10 cellular contexts compared by ENCODE assay signal in genomic region chr15:60375255-60375809, GRCh38. TPM values are rescaled to one million over a fixed set of nuclear protein-coding genes. Genes with fewer than 3 reads are reported as not detected.
DNase-seq lines count a peak whose midpoint lies in the region; ATAC-seq and TF ChIP-seq lines count a peak whose summit lies in the region.
"Had no signal": no experiment of that assay in that cellular context is flagged by ENCODE, and none has a peak within 500 bp of the region (broad histone marks: within the 10 kb centered on the region; RNA-seq: fewer than 3 reads in every experiment).

No MANE protein-coding gene starts in this region.

- peak overlapping the region; percentile 45 for H3K4me2 ChIP-seq in SK-N-SH

- DNase-seq in SK-N-SH (no peak), UCSD-AML1 (lab: John Stamatoyannopoulos, UW; ENCODE audit: unreplicated experiment) (no peak), inferior parietal cortex (ENCODE audit: extremely low spot score) (no peak)
- no peak for DNase-seq in activated CD8-positive, alpha-beta T cell treated with anti-CD3 and anti-CD28 coated beads, Interleukin-2, amount 10 ng/mL, durations not matched to agents 7 days and 5 days
- DNase-seq: activated CD4-positive, CD25-positive, alpha-beta regulatory T cell; activated naive CD4-positive, alpha-beta T cell treated with Interleukin-2 at 50 U/mL for 16 hours; RPMI8226 had no signal

- ATAC-seq in activated CD8-positive, alpha-beta T cell treated with anti-CD3 and anti-CD28 coated beads, Interleukin-2, amount 10 ng/mL, durations not matched to agents 7 days and 5 days, result no peak

- peaks cover 28% of the 10 kb centered on the region for H3K4me1 ChIP-seq in HUES64 (ENCODE audit: insufficient read depth, low read length)
- H3K4me1 ChIP-seq in SK-N-SH (ENCODE audit: control insufficient read depth in 1 of 2, insufficient read depth in 2 of 2, low read depth in 1 of 2, low read length in 1 of 2), result peaks cover 16 to 86% of the 10 kb centered on the region in 2 experiments
- H3K4me1 ChIP-seq in stomach smooth muscle (ENCODE audit: control insufficient read depth, insufficient read depth, low read length), result peaks cover 64% of the 10 kb centered on the region

- H3K27ac ChIP-seq in HUES64 (ENCODE audit: low read depth, low read length) (peak overlapping the region; percentile 63; the same call in 1 of the 2 replicates), SK-N-SH (ENCODE audit: low read depth in 2 of 2, low read length in 1 of 2) (peak overlapping the region; percentile 84 to 99), layer of hippocampus (ENCODE audit: low read depth, low read length) (peak overlapping the region; percentile 13), stomach smooth muscle (ENCODE audit: low read length) (peak overlapping the region; percentile 60)

- 93% methylated on average over 5 of the region's 6 CpGs for WGBS in HUES64
- WGBS in SK-N-SH (ENCODE audit: low lambda C conversion rate), result 47% methylated on average over 6 of the region's 6 CpGs

- peaks cover 88% of the 10 kb centered on the region for H3K79me2 ChIP-seq in SK-N-SH (ENCODE audit: insufficient read depth)

- H3K4me3 Mint-ChIP-seq in activated CD8-positive, alpha-beta T cell treated with anti-CD3 and anti-CD28 coated beads, Interleukin-2, amount 10 ng/mL, durations not matched to agents 7 days and 5 days, result no peak overlapping the region

- H3K27me3 Mint-ChIP-seq in activated CD8-positive, alpha-beta T cell treated with anti-CD3 and anti-CD28 coated beads, Interleukin-2, amount 10 ng/mL, durations not matched to agents 7 days and 5 days (ENCODE audit: low read depth), result no peaks in the 10 kb centered on the region

- no peak for TF ChIP-seq RAD21 in SK-N-SH (IDR thresholded peaks at IDR 0.05; ENCODE audit: low read length)

- peaks cover 2% of the 10 kb centered on the region for H3K4me1 Mint-ChIP-seq in activated CD8-positive, alpha-beta T cell treated with anti-CD3 and anti-CD28 coated beads, Interleukin-2, amount 10 ng/mL, durations not matched to agents 7 days and 5 days (ENCODE audit: low read depth)

- H2AFZ ChIP-seq in SK-N-SH (ENCODE audit: low read depth), result no peak overlapping the region

- no peak for TF ChIP-seq CTCF in SK-N-SH (IDR thresholded peaks at IDR 0.05)

- TF ChIP-seq EP300 in SK-N-SH (IDR thresholded peaks at IDR 0.05; ENCODE audit: borderline replicate concordance in 1 of 2, low read depth in 1 of 2, low read length in 1 of 2), result no peak

- H3K36me3 ChIP-seq in HUES64 (ENCODE audit: insufficient read depth, low read length) (peaks cover 69% of the 10 kb centered on the region), SK-N-SH (replicated peaks in 1 of 2; ENCODE audit: control insufficient read depth in 1 of 2, insufficient read depth in 2 of 2, low read length in 1 of 2) (peaks cover 41 to 65% of the 10 kb centered on the region in 2 experiments), stomach smooth muscle (ENCODE audit: control insufficient read depth in 2 of 2, insufficient read depth in 2 of 2, low read length in 2 of 2) (peaks cover 5 to 18% of the 10 kb centered on the region in 2 donors)

- no peaks in the 10 kb centered on the region for H3K9me3 Mint-ChIP-seq in activated CD8-positive, alpha-beta T cell treated with anti-CD3 and anti-CD28 coated beads, Interleukin-2, amount 10 ng/mL, durations not matched to agents 7 days and 5 days (ENCODE audit: insufficient read depth)

- no peak overlapping the region for H3K27ac Mint-ChIP-seq in activated CD8-positive, alpha-beta T cell treated with anti-CD3 and anti-CD28 coated beads, Interleukin-2, amount 10 ng/mL, durations not matched to agents 7 days and 5 days

- H3K9me2 ChIP-seq in SK-N-SH, result no peaks in the 10 kb centered on the region

- peaks cover 36% of the 10 kb centered on the region for H4K20me1 ChIP-seq in SK-N-SH (ENCODE audit: insufficient read depth)

- H3K9me3 ChIP-seq in HUES64 (ENCODE audit: insufficient read depth, low read depth, low read length), result no peaks in the 10 kb centered on the region
- no peaks in the 10 kb centered on the region for H3K9me3 ChIP-seq in SK-N-SH
- H3K9me3 ChIP-seq in stomach smooth muscle (ENCODE audit: control insufficient read depth in 2 of 2, low read length in 2 of 2), result no peaks in the 10 kb centered on the region

- peaks cover 96% of the 10 kb centered on the region for H3F3A ChIP-seq in SK-N-SH (replicated peaks; ENCODE audit: insufficient read depth)

- POLR2A ChIA-PET in SK-N-SH (lab: Yijun Ruan, JAX), result no interaction called here
- POLR2A ChIA-PET in activated CD8-positive, alpha-beta T cell treated with anti-CD3 and anti-CD28 coated beads, Interleukin-2, amount 10 ng/mL, durations not matched to agents 7 days and 5 days (lab: Charles Lee), result no interaction called here

- CTCF ChIA-PET in SK-N-SH (lab: Yijun Ruan, JAX), result interaction anchor here (1.0 to 1.8 kb wide), 5 partner anchors 13 to 1460 kb away, joined by 3 to 9 read pairs (median 6); no protein-coding TSS in a partner anchor
- CTCF ChIA-PET in activated CD8-positive, alpha-beta T cell treated with anti-CD3 and anti-CD28 coated beads, Interleukin-2, amount 10 ng/mL, durations not matched to agents 7 days and 5 days (lab: Charles Lee), result no interaction called here

- H3K27me3 ChIP-seq in HUES64 (ENCODE audit: insufficient read depth, low read length) (no peaks in the 10 kb centered on the region), SK-N-SH (ENCODE audit: insufficient read depth) (no peaks in the 10 kb centered on the region), layer of hippocampus (ENCODE audit: control insufficient read depth, insufficient read depth, low read length) (no peaks in the 10 kb centered on the region), stomach smooth muscle (ENCODE audit: control insufficient read depth in 1 of 2, insufficient read depth in 2 of 2, low read length in 2 of 2) (no peaks in the 10 kb centered on the region)

- H3K36me3 Mint-ChIP-seq in activated CD8-positive, alpha-beta T cell treated with anti-CD3 and anti-CD28 coated beads, Interleukin-2, amount 10 ng/mL, durations not matched to agents 7 days and 5 days (ENCODE audit: low read depth), result peaks cover 61% of the 10 kb centered on the region

- H3K4me3 ChIP-seq in HUES64 (ENCODE audit: low read length) (no peak overlapping the region), SK-N-SH (ENCODE audit: low read depth in 2 of 2, low read length in 1 of 2) (peak overlapping the region in 1 of 2 experiments; percentile 13; a peak in 1 of 4 replicates), stomach smooth muscle (ENCODE audit: low read length in 2 of 2) (no peak overlapping the region)

- H3K9ac ChIP-seq in HUES64 (ENCODE audit: low read depth, low read length), result no peak overlapping the region
- peak overlapping the region; percentile 84 for H3K9ac ChIP-seq in SK-N-SH
- H3K9ac ChIP-seq in stomach smooth muscle (ENCODE audit: low read length in 2 of 2), result peak overlapping the region in 1 of 2 donors; percentile 7

TF ChIP-seq in SK-N-SH, 30 proteins besides CTCF, POLR2A, EP300 and RAD21 (continues in another document):
- TF ChIP-seq JUND (IDR thresholded peaks at IDR 0.05), result no peak
- no peak for TF ChIP-seq SMC3 (IDR thresholded peaks at IDR 0.05; ENCODE audit: low read depth, low read length)
- TF ChIP-seq TAF1 (IDR thresholded peaks at IDR 0.05; ENCODE audit: borderline replicate concordance, low read depth, low read length), result no peak
- TF ChIP-seq CHD2 (IDR thresholded peaks at IDR 0.05; ENCODE audit: low read length, partially characterized antibody), result no peak
- TF ChIP-seq RXRA (IDR thresholded peaks at IDR 0.05; ENCODE audit: borderline replicate concordance, low read depth), result no peak
- no peak for TF ChIP-seq TCF12 (IDR thresholded peaks at IDR 0.05)
- no peak for TF ChIP-seq EZH2phosphoT487 (IDR thresholded peaks at IDR 0.05; ENCODE audit: borderline replicate concordance, low read depth)
- TF ChIP-seq, protein P1, sequence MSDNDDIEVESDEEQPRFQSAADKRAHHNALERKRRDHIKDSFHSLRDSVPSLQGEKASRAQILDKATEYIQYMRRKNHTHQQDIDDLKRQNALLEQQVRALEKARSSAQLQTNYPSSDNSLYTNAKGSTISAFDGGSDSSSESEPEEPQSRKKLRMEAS (IDR thresholded peaks at IDR 0.05; ENCODE audit: low read depth), result no peak
- TF ChIP-seq ELF1 (IDR thresholded peaks at IDR 0.05), result no peak
- TF ChIP-seq NFIC (IDR thresholded peaks at IDR 0.05; ENCODE audit: borderline replicate concordance), result no peak
- TF ChIP-seq MEF2A (IDR thresholded peaks at IDR 0.05; ENCODE audit: borderline replicate concordance, low read depth), result no peak
- TF ChIP-seq, protein P2, sequence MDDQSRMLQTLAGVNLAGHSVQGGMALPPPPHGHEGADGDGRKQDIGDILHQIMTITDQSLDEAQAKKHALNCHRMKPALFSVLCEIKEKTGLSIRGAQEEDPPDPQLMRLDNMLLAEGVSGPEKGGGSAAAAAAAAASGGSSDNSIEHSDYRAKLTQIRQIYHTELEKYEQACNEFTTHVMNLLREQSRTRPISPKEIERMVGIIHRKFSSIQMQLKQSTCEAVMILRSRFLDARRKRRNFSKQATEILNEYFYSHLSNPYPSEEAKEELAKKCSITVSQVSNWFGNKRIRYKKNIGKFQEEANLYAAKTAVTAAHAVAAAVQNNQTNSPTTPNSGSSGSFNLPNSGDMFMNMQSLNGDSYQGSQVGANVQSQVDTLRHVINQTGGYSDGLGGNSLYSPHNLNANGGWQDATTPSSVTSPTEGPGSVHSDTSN (IDR thresholded peaks at IDR 0.05), result no peak
- no peak for TF ChIP-seq RFX5 (IDR thresholded peaks at IDR 0.05; ENCODE audit: low read length)
- TF ChIP-seq, protein P3, sequence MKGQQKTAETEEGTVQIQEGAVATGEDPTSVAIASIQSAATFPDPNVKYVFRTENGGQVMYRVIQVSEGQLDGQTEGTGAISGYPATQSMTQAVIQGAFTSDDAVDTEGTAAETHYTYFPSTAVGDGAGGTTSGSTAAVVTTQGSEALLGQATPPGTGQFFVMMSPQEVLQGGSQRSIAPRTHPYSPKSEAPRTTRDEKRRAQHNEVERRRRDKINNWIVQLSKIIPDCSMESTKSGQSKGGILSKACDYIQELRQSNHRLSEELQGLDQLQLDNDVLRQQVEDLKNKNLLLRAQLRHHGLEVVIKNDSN (IDR thresholded peaks at IDR 0.05; ENCODE audit: borderline replicate concordance, low read depth), result no peak

RNA-seq across cellular contexts. Expression of gene ANXA2, which starts 22.5 kb away (rescaled TPM):
- 148 TPM for polyA plus RNA-seq in HUES64 (2013, experiment 1 of 2)
- 136 TPM for polyA plus RNA-seq in HUES64 (2013, experiment 2 of 2)
- polyA plus RNA-seq in SK-N-SH (2012; rRNA removed), result 4,669 and 5,711 TPM in 2 replicates
- 5,477 and 5,705 TPM in 2 replicates for polyA plus RNA-seq in SK-N-SH (2012; cell fraction: cytosol; rRNA removed)
- 2,958 and 4,347 TPM in 2 replicates for polyA plus RNA-seq in SK-N-SH (2012; cell fraction: nucleus; rRNA removed)
- total RNA-seq in activated CD8-positive, alpha-beta T cell treated with anti-CD3 and anti-CD28 coated beads, Interleukin-2, amount 10 ng/mL, durations not matched to agents 7 days and 5 days, result 100 to 1,000 TPM; 368 to 375 TPM

Comparison
In these comparisons a context has a peak if more than half of its experiments do, and no peak if none do; other contexts are left out.
1. H3K27ac ChIP-seq: peak in every context shown above with its lines; median percentile 92 in SK-N-SH; 63 in HUES64; 60 in stomach smooth muscle; 13 in layer of hippocampus.